13 cellular contexts compared by ENCODE assay signal in the genomic region with DNA sequence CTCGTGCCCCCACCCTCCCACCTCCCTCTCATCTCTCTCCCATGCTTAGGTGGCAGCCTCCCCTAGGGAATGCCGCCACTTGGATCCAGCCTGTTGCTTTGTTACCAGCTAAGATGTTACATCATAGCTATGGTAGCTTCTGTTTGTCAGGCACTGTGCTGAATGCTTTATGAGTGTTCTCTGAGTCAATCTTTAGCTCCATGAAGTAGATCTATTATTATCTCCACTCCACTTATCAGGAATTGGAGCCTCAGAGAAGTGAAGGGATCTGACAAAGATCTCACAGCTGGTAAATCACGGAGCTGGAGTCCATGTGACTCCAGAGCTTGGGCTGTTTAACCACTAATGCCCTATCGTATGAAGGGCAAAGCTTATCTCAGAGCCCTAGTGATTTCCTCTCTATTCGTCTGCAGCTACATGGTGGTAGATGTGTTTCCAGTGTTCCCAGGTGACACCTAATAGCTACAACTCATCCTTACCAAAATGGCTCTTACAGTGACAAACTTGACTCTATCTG. TPM values are rescaled to one million over a fixed set of nuclear protein-coding genes. Genes with fewer than 3 reads are reported as not detected.
DNase-seq lines count a peak whose midpoint lies in the region; ATAC-seq and TF ChIP-seq lines count a peak whose summit lies in the region.
"Had no signal": no experiment of that assay in that cellular context is flagged by ENCODE, and none has a peak within 500 bp of the region (broad histone marks: within the 10 kb centered on the region; RNA-seq: fewer than 3 reads in every experiment).

No MANE protein-coding gene starts in this region.

- H3K27ac ChIP-seq in sigmoid colon, result peak overlapping the region in 3 of 4 donors; percentile 3 to 39 (median 33)
- H3K27ac ChIP-seq in CD8-positive, alpha-beta memory T cell (ENCODE audit: low read depth, low read length), result no peak overlapping the region
- H3K27ac ChIP-seq: right lobe of liver, SK-N-MC had no signal

- no peak for TF ChIP-seq CTCF in foreskin fibroblast (IDR thresholded peaks at IDR 0.05; ENCODE audit: low read depth, low read length)
- TF ChIP-seq CTCF in sigmoid colon (IDR thresholded peaks at IDR 0.05), result no peak

- peaks cover 0 to 17% (median 12%) of the 10 kb centered on the region in 4 donors for H3K4me1 ChIP-seq in sigmoid colon
- H3K4me1 ChIP-seq in CD8-positive, alpha-beta memory T cell (ENCODE audit: insufficient read depth, low read length), result no peaks in the 10 kb centered on the region
- H3K4me1 ChIP-seq: right lobe of liver had no signal

- H3K27me3 Mint-ChIP-seq in CD8-positive, alpha-beta memory T cell, result peaks cover 0 to 1% of the 10 kb centered on the region in 2 donors

- intact Hi-C loops in sigmoid colon (cut with DNase I), result no loop called here

- POLR2A ChIA-PET in CD8-positive, alpha-beta memory T cell (lab: Charles Lee), result no interaction called here

- H3K27ac Mint-ChIP-seq in CD8-positive, alpha-beta memory T cell, result no peak overlapping the region
- H3K27ac Mint-ChIP-seq: CD4-positive, alpha-beta T cell had no signal

- DNase-seq in GM04504 (ENCODE audit: low read depth) (peak; percentile 25), foreskin fibroblast (peak; percentile 62 to 75), sigmoid colon (no peak), T-helper 1 cell (no peak), NCI-H1092 treated with DMSO at 0.1 percent for 48 hours (lab: John Stamatoyannopoulos, UW) (no peak)
- no peak for DNase-seq in CD8-positive, alpha-beta memory T cell
- DNase-seq: CD4-positive, alpha-beta T cell; cerebellar nuclear complex; head of caudate nucleus; right lobe of liver had no signal

- TF ChIP-seq EP300 in sigmoid colon (IDR thresholded peaks at IDR 0.05), result no peak

- H3K36me3 Mint-ChIP-seq in CD8-positive, alpha-beta memory T cell, result peaks cover 0 to 5% (median 0%) of the 10 kb centered on the region in 3 donors

- ATAC-seq in SK-N-SH treated with all-trans-retinoic acid at 6 μM for 48 hours, result peak; percentile 77
- ATAC-seq in GM19324 (IDR thresholded peaks at IDR 0.05; ENCODE audit: low FRiP score, unreplicated experiment), result no peak
- ATAC-seq: right lobe of liver had no signal

- TF ChIP-seq POLR2A in sigmoid colon (IDR thresholded peaks at IDR 0.05), result no peak

- peaks cover 0 to 18% (median 4%) of the 10 kb centered on the region in 4 donors for H3K36me3 ChIP-seq in sigmoid colon
- H3K36me3 ChIP-seq in CD8-positive, alpha-beta memory T cell (ENCODE audit: insufficient read depth, low read length), result no peaks in the 10 kb centered on the region
- H3K36me3 ChIP-seq: right lobe of liver had no signal

- no peaks in the 10 kb centered on the region for H3K4me1 Mint-ChIP-seq in CD8-positive, alpha-beta memory T cell

- 79 to 88% methylated on average over 5 of the region's 5 CpGs for WGBS in sigmoid colon, 2 donors

- H3K4me3 ChIP-seq in foreskin fibroblast (ENCODE audit: low read depth in 1 of 2, low read length in 2 of 2) (no peak overlapping the region), sigmoid colon (no peak overlapping the region)
- H3K4me3 ChIP-seq in CD8-positive, alpha-beta memory T cell (ENCODE audit: low read length), result no peak overlapping the region
- H3K4me3 ChIP-seq: right lobe of liver, SK-N-MC had no signal

- no peaks in the 10 kb centered on the region for H3K9me3 Mint-ChIP-seq in CD8-positive, alpha-beta memory T cell
- H3K9me3 Mint-ChIP-seq: CD4-positive, alpha-beta T cell had no signal

- CTCF ChIA-PET in CD8-positive, alpha-beta memory T cell (lab: Charles Lee), result interaction anchor here (1.1 kb wide), 1 partner anchor 9 kb away, joined by 3 read pairs; no protein-coding TSS in a partner anchor

- H3K4me3 Mint-ChIP-seq in CD8-positive, alpha-beta memory T cell, result no peak overlapping the region
- H3K4me3 Mint-ChIP-seq: CD4-positive, alpha-beta T cell had no signal

- H3K9me3 ChIP-seq in sigmoid colon, result no peaks in the 10 kb centered on the region
- no peaks in the 10 kb centered on the region for H3K9me3 ChIP-seq in CD8-positive, alpha-beta memory T cell (ENCODE audit: low read length)
- H3K9me3 ChIP-seq: right lobe of liver had no signal

- H3K27me3 ChIP-seq in sigmoid colon, result no peaks in the 10 kb centered on the region
- H3K27me3 ChIP-seq in CD8-positive, alpha-beta memory T cell (ENCODE audit: insufficient read depth, low read length, poor library complexity, severe bottlenecking), result no peaks in the 10 kb centered on the region
- H3K27me3 ChIP-seq: right lobe of liver had no signal

TF ChIP-seq in SK-N-SH treated with all-trans-retinoic acid at 6 μM for 48 hours, 23 proteins besides CTCF, POLR2A, EP300 and RAD21 (continues in another document):
- no peak for TF ChIP-seq ISL1 (CRISPR knock-in tag; IDR thresholded peaks at IDR 0.05)
- no peak for TF ChIP-seq ZNF70 (CRISPR knock-in tag; IDR thresholded peaks at IDR 0.05)
- no peak for TF ChIP-seq RARB (CRISPR knock-in tag; IDR thresholded peaks at IDR 0.05)
- TF ChIP-seq ZNF8 (CRISPR knock-in tag; IDR thresholded peaks at IDR 0.05), result no peak
- TF ChIP-seq BACH2 (CRISPR knock-in tag; IDR thresholded peaks at IDR 0.05; ENCODE audit: borderline replicate concordance), result no peak
- TF ChIP-seq POU6F1 (CRISPR knock-in tag; IDR thresholded peaks at IDR 0.05; ENCODE audit: borderline replicate concordance, low read depth), result no peak
- TF ChIP-seq ZNF565 (CRISPR knock-in tag; conservative IDR thresholded peaks at IDR 0.05; ENCODE audit: low read depth), result no peak
- no peak for TF ChIP-seq TOX (CRISPR knock-in tag; IDR thresholded peaks at IDR 0.05; ENCODE audit: borderline replicate concordance)
- TF ChIP-seq, protein P1, sequence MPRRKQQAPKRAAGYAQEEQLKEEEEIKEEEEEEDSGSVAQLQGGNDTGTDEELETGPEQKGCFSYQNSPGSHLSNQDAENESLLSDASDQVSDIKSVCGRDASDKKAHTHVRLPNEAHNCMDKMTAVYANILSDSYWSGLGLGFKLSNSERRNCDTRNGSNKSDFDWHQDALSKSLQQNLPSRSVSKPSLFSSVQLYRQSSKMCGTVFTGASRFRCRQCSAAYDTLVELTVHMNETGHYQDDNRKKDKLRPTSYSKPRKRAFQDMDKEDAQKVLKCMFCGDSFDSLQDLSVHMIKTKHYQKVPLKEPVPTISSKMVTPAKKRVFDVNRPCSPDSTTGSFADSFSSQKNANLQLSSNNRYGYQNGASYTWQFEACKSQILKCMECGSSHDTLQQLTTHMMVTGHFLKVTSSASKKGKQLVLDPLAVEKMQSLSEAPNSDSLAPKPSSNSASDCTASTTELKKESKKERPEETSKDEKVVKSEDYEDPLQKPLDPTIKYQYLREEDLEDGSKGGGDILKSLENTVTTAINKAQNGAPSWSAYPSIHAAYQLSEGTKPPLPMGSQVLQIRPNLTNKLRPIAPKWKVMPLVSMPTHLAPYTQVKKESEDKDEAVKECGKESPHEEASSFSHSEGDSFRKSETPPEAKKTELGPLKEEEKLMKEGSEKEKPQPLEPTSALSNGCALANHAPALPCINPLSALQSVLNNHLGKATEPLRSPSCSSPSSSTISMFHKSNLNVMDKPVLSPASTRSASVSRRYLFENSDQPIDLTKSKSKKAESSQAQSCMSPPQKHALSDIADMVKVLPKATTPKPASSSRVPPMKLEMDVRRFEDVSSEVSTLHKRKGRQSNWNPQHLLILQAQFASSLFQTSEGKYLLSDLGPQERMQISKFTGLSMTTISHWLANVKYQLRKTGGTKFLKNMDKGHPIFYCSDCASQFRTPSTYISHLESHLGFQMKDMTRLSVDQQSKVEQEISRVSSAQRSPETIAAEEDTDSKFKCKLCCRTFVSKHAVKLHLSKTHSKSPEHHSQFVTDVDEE (CRISPR knock-in tag; IDR thresholded peaks at IDR 0.05), result no peak
- TF ChIP-seq PATZ1 (CRISPR knock-in tag; IDR thresholded peaks at IDR 0.05; ENCODE audit: borderline replicate concordance), result no peak
- TF ChIP-seq, protein P2, sequence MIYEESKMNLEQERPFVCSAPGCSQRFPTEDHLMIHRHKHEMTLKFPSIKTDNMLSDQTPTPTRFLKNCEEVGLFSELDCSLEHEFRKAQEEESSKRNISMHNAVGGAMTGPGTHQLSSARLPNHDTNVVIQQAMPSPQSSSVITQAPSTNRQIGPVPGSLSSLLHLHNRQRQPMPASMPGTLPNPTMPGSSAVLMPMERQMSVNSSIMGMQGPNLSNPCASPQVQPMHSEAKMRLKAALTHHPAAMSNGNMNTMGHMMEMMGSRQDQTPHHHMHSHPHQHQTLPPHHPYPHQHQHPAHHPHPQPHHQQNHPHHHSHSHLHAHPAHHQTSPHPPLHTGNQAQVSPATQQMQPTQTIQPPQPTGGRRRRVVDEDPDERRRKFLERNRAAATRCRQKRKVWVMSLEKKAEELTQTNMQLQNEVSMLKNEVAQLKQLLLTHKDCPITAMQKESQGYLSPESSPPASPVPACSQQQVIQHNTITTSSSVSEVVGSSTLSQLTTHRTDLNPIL (CRISPR knock-in tag; IDR thresholded peaks at IDR 0.05; ENCODE audit: low read depth), result no peak

RNA-seq across cellular contexts. Expression of gene GARNL3, which starts 54.1 kb away (rescaled TPM):
- 10 to 100 TPM; 10.2 to 28.0 (median 17.6) TPM for total RNA-seq in sigmoid colon
- 1 to 10 TPM in 2 of 3 donors, under 1 TPM in 1; 0.92 to 4.8 (median 3.0) TPM for polyA plus RNA-seq in sigmoid colon
- 1 to 10 TPM; 2.5 to 3.5 TPM for total RNA-seq in CD8-positive, alpha-beta memory T cell
- 0.25 TPM for polyA plus RNA-seq in CD8-positive, alpha-beta memory T cell

Comparison
In these comparisons a context has a peak if more than half of its experiments do, and no peak if none do; other contexts are left out.
1. DNase-seq: peak in GM04504 (single experiment) and foreskin fibroblast (2 of 2); none in sigmoid colon (single experiment), T-helper 1 cell (0 of 5), NCI-H1092 treated with DMSO at 0.1 percent for 48 hours (single experiment) and CD8-positive, alpha-beta memory T cell (0 of 5).